In the genomic region with DNA sequence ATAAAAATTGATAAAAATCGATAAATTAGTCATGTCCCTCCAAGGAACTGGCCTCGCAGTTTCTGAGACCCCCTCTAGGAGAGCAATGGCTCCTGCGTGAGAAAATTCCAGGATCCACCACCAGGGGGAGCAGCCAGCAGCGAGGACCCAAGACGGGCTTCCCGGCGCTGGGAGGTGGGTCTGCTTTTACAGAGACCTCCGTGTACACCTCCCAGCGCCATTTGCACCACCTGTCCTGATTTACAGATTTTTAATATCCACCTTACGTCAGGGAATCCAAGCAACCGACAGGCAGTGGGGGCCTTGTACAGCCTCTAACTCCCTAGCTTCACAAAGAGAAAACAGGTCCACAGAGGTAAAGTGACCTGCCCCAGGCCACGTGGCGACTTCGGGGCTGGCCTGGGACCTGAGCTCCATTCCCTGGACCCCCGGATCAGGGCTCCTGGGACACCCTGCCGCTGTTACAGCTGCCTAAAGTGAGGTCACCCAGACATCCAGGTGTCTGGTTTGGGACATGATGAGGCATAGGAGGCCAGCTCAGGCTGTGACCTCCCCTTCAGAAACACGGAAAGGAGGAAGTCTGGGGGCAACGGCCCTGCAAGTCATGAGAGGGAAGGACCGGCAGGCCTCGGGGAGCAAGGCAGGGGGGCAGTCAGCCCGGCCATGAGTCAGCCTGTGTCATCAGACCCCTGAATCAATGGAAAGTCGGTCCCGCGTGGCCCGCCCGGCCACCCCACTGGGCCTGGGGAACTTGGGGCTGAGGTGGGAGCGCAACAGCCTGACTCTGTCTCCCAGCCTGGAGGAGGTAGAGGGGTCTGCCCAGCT, we compare ENCODE assay signal across 8 cellular contexts.
A peak's percentile ranks its signal among the peaks of the same experiment; 100 is the strongest.
DNase-seq lines count a peak whose midpoint lies in the region; ATAC-seq lines count a peak whose summit lies in the region.

No MANE protein-coding gene starts in this region.

- peaks cover 13% of the 10 kb centered on the region for H3K27me3 Mint-ChIP-seq in dendritic cell treated with granulocyte-macrophage colony-stimulating factor and Interleukin-4, amounts not matched to agents 40 ng/mL and 50 ng/mL, for 4 days
- peaks cover 11% of the 10 kb centered on the region for H3K27me3 Mint-ChIP-seq in memory B cell

- no peaks in the 10 kb centered on the region for H3K9me3 Mint-ChIP-seq in dendritic cell treated with granulocyte-macrophage colony-stimulating factor and Interleukin-4, amounts not matched to agents 40 ng/mL and 50 ng/mL, for 4 days
- no peaks in the 10 kb centered on the region for H3K9me3 Mint-ChIP-seq in memory B cell

- no peak for ATAC-seq in memory B cell (ENCODE audit: low read depth)
- no peak for ATAC-seq in GM21529 (IDR thresholded peaks at IDR 0.05; ENCODE audit: unreplicated experiment)

- intact Hi-C loops in dendritic cell treated with granulocyte-macrophage colony-stimulating factor and Interleukin-4, amounts not matched to agents 40 ng/mL and 50 ng/mL, for 4 days (cut with micrococcal nuclease), result loop anchor here (1.0 to 2.0 kb wide), 2 partner anchors 23 to 124 kb away; a partner anchor contains a TSS

- peaks cover 80% of the 10 kb centered on the region for H3K4me1 Mint-ChIP-seq in dendritic cell treated with granulocyte-macrophage colony-stimulating factor and Interleukin-4, amounts not matched to agents 40 ng/mL and 50 ng/mL, for 4 days (ENCODE audit: low read depth)
- H3K4me1 Mint-ChIP-seq in memory B cell, result peaks cover 21% of the 10 kb centered on the region

- peak; percentile 45 for DNase-seq in NCI-H1436 (lab: John Stamatoyannopoulos, UW)
- DNase-seq in NCI-H1436 treated with DMSO at 0.1 percent for 48 hours (lab: John Stamatoyannopoulos, UW), result no peak
- DNase-seq in NCI-H345 treated with DMSO at 0.1 percent for 48 hours (lab: John Stamatoyannopoulos, UW; ENCODE audit: unreplicated experiment), result peak; percentile 13
- peak; percentile 79 for DNase-seq in activated CD4-positive, alpha-beta T cell treated with anti-CD3 and anti-CD28 coated beads, Interleukin-2, amount 50 U/mL, for 1 hour
- DNase-seq in memory B cell (ENCODE audit: low spot score in 2 of 2), result peak; percentile 80 to 87
- DNase-seq in stimulated activated CD8-positive, alpha-beta memory T cell treated with anti-CD3 and anti-CD28 coated beads, Interleukin-15, amount 100 ng/mL, for 24 hours (ENCODE audit: low read depth), result peak; percentile 85

- peak overlapping the region; percentile 55 for H3K4me3 Mint-ChIP-seq in dendritic cell treated with granulocyte-macrophage colony-stimulating factor and Interleukin-4, amounts not matched to agents 40 ng/mL and 50 ng/mL, for 4 days
- H3K4me3 Mint-ChIP-seq in memory B cell, result peak overlapping the region; percentile 49

- H3K27ac Mint-ChIP-seq in dendritic cell treated with granulocyte-macrophage colony-stimulating factor and Interleukin-4, amounts not matched to agents 40 ng/mL and 50 ng/mL, for 4 days, result peak overlapping the region; percentile 22
- no peak overlapping the region for H3K27ac Mint-ChIP-seq in memory B cell

- H3K36me3 Mint-ChIP-seq in dendritic cell treated with granulocyte-macrophage colony-stimulating factor and Interleukin-4, amounts not matched to agents 40 ng/mL and 50 ng/mL, for 4 days (ENCODE audit: low read depth), result peaks cover 22% of the 10 kb centered on the region
- H3K36me3 Mint-ChIP-seq in memory B cell, result no peaks in the 10 kb centered on the region
